Comparison of ENCODE assay signal across 26 cellular contexts in the genomic region with DNA sequence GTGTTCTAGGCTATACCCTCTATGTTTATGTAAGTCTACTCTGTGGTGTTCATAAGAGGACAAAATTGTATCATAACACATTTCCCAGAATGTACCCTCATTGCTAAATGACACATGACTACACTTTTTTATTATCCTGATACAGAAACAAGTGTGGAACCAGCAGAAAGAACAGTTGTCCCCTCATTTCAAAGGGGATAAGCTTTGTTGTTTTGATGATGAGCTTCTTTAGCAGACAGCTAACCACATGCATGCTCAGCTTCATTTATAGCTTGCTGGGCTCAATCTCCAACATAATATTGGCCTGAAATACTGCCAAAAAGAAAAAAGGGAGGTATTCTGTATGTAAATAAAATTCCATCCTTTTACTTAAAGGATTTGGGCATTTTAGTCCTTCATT.
"Had no signal": no experiment of that assay in that cellular context is flagged by ENCODE, and none has a peak within 500 bp of the region (broad histone marks: within the 10 kb centered on the region; RNA-seq: fewer than 3 reads in every experiment).

No MANE protein-coding gene starts in this region.

- H3K9me3 Mint-ChIP-seq: activated CD8-positive, alpha-beta T cell treated with anti-CD3 and anti-CD28 coated beads for 36 hours; brain had no signal

- H3K36me3 Mint-ChIP-seq: activated naive CD8-positive, alpha-beta T cell treated with anti-CD3 and anti-CD28 coated beads, Interleukin-2, amount 10 ng/mL, durations not matched to agents 7 days and 5 days; brain had no signal

- ATAC-seq: activated CD4-positive, CD25-positive, alpha-beta regulatory T cell treated with anti-CD3 and anti-CD28 coated beads, Interleukin-2, amount 50 U/mL, for 24 hours; activated CD8-positive, alpha-beta T cell treated with anti-CD3 and anti-CD28 coated beads for 36 hours; activated T-cell treated with anti-CD3 and anti-CD28 coated beads, Interleukin-2, amount 50 U/mL, for 72 hours; Panc1; SK-N-SH treated with all-trans-retinoic acid at 6 μM for 48 hours had no signal

- H3K4me1 Mint-ChIP-seq: activated naive CD8-positive, alpha-beta T cell treated with anti-CD3 and anti-CD28 coated beads, Interleukin-2, amount 10 ng/mL, durations not matched to agents 7 days and 5 days had no signal

- H3K4me3 Mint-ChIP-seq: activated CD8-positive, alpha-beta T cell treated with anti-CD3 and anti-CD28 coated beads for 36 hours; activated naive CD8-positive, alpha-beta T cell treated with anti-CD3 and anti-CD28 coated beads, Interleukin-2, amount 10 ng/mL, durations not matched to agents 7 days and 5 days; activated T-cell treated with anti-CD3 and anti-CD28 coated beads, Interleukin-2, amount 50 U/mL, for 72 hours; brain; T-helper 1 cell treated with Interleukin-12 subunit alpha and Interleukin-12 subunit beta and Interleukin-4 antibody, amounts not matched to agents 30 μg/mL and 1 μg/mL, for 36 hours had no signal

- DNase-seq: activated CD4-positive, alpha-beta T cell treated with anti-CD3 and anti-CD28 coated beads for 4 hours; activated CD8-positive, alpha-beta memory T cell treated with anti-CD3 and anti-CD28 coated beads, Interleukin-2, amount 50 U/mL, for 4 hours; activated CD8-positive, alpha-beta T cell treated with anti-CD3 and anti-CD28 coated beads for 36 hours; activated naive CD4-positive, alpha-beta T cell treated with anti-CD3 and anti-CD28 coated beads, Interleukin-2, amount 50 U/mL, for 16 hours; activated naive CD8-positive, alpha-beta T cell treated with anti-CD3 and anti-CD28 coated beads, Interleukin-2, amount 10 ng/mL, durations not matched to agents 7 days and 5 days; activated T-cell treated with anti-CD3 and anti-CD28 coated beads, Interleukin-2, amount 50 U/mL, for 72 hours; aorta; MM.1S; NCI-H1436 treated with DMSO at 0.1 percent for 48 hours; NCI-H2081; NCI-H2171; NCI-H2227 treated with DMSO at 0.1 percent for 48 hours; NCI-H446 treated with DMSO at 0.1 percent for 48 hours; NCI-H524 treated with DMSO at 0.1 percent for 48 hours; NCI-H748 treated with DMSO at 0.1 percent for 48 hours; OCI-M1; Right ventricle myocardium superior; SW 1271 had no signal

- H3K27me3 Mint-ChIP-seq: activated CD8-positive, alpha-beta T cell treated with anti-CD3 and anti-CD28 coated beads for 36 hours; activated naive CD8-positive, alpha-beta T cell treated with anti-CD3 and anti-CD28 coated beads, Interleukin-2, amount 10 ng/mL, durations not matched to agents 7 days and 5 days; brain had no signal

- H3K27ac Mint-ChIP-seq: activated CD8-positive, alpha-beta T cell treated with anti-CD3 and anti-CD28 coated beads for 36 hours; activated naive CD8-positive, alpha-beta T cell treated with anti-CD3 and anti-CD28 coated beads, Interleukin-2, amount 10 ng/mL, durations not matched to agents 7 days and 5 days; activated T-cell treated with anti-CD3 and anti-CD28 coated beads, Interleukin-2, amount 50 U/mL, for 72 hours; brain; T-helper 1 cell treated with Interleukin-12 subunit alpha and Interleukin-12 subunit beta and Interleukin-4 antibody, amounts not matched to agents 30 μg/mL and 1 μg/mL, for 36 hours had no signal

- H3K9me3 ChIP-seq: SJSA1 had no signal

- H3K36me3 ChIP-seq: cardiac muscle cell, SJSA1 had no signal

- H3K27ac ChIP-seq: cardiac muscle cell, RWPE1, SJSA1 had no signal

- H3K4me3 ChIP-seq: cardiac muscle cell, SJSA1 had no signal
